Comparison of ENCODE assay signal across 2 cellular contexts in genomic region chr22:43956383-43956782, GRCh38.
TF ChIP-seq lines count a peak whose summit lies in the region.

No MANE protein-coding gene starts in this region.

TF ChIP-seq in HCT116, 20 proteins besides CTCF, POLR2A, EP300 and RAD21 (continued from another document):
- no peak for TF ChIP-seq EZH2 (IDR thresholded peaks at IDR 0.05)
- TF ChIP-seq ZNF274 (IDR thresholded peaks at IDR 0.05; ENCODE audit: low read depth, low read length), result no peak
- no peak for TF ChIP-seq YY1 (IDR thresholded peaks at IDR 0.05; ENCODE audit: extremely low read depth, insufficient replicate concordance, low read depth, low read length)

TF ChIP-seq in WTC11, 78 proteins besides CTCF, POLR2A, EP300 and RAD21 (continued from another document):
- TF ChIP-seq, protein P1, sequence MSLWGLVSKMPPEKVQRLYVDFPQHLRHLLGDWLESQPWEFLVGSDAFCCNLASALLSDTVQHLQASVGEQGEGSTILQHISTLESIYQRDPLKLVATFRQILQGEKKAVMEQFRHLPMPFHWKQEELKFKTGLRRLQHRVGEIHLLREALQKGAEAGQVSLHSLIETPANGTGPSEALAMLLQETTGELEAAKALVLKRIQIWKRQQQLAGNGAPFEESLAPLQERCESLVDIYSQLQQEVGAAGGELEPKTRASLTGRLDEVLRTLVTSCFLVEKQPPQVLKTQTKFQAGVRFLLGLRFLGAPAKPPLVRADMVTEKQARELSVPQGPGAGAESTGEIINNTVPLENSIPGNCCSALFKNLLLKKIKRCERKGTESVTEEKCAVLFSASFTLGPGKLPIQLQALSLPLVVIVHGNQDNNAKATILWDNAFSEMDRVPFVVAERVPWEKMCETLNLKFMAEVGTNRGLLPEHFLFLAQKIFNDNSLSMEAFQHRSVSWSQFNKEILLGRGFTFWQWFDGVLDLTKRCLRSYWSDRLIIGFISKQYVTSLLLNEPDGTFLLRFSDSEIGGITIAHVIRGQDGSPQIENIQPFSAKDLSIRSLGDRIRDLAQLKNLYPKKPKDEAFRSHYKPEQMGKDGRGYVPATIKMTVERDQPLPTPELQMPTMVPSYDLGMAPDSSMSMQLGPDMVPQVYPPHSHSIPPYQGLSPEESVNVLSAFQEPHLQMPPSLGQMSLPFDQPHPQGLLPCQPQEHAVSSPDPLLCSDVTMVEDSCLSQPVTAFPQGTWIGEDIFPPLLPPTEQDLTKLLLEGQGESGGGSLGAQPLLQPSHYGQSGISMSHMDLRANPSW (CRISPR knock-in tag; conservative IDR thresholded peaks at IDR 0.05; ENCODE audit: low read depth), result no peak
- no peak for TF ChIP-seq JUN (CRISPR knock-in tag; IDR thresholded peaks at IDR 0.05)
- TF ChIP-seq TEAD4 (CRISPR knock-in tag; IDR thresholded peaks at IDR 0.05), result no peak
